Comparison of ENCODE assay signal across 8 cellular contexts in genomic region chr5:180803181-180804128, GRCh38. TPM values are rescaled to one million over a fixed set of nuclear protein-coding genes. Genes with fewer than 3 reads are reported as not detected.
DNase-seq lines count a peak whose midpoint lies in the region; ATAC-seq and TF ChIP-seq lines count a peak whose summit lies in the region.

No MANE protein-coding gene starts in this region.

- no peaks in the 10 kb centered on the region for H3K27me3 Mint-ChIP-seq in endodermal cell (ENCODE audit: insufficient read depth)

- peaks cover 10% of the 10 kb centered on the region for H3K36me3 ChIP-seq in endodermal cell (ENCODE audit: control insufficient read depth, insufficient read depth, low read length)

- ATAC-seq in GM21619 (IDR thresholded peaks at IDR 0.05; ENCODE audit: unreplicated experiment): peak; percentile 60

- peak overlapping the region; percentile 95 for H3K27ac Mint-ChIP-seq in endodermal cell

- peak overlapping the region; percentile 45 for H3K27ac ChIP-seq in endodermal cell (ENCODE audit: low read depth, low read length)

- peak overlapping the region; percentile 23 for H3K9ac ChIP-seq in endodermal cell (ENCODE audit: extremely low read depth, low read length, poor library complexity, severe bottlenecking)

- H3K9me3 ChIP-seq in endodermal cell (ENCODE audit: control insufficient read depth, low read length): no peaks in the 10 kb centered on the region

- H3K4me1 Mint-ChIP-seq in endodermal cell: peaks cover 60% of the 10 kb centered on the region

- H3K4me3 Mint-ChIP-seq in endodermal cell: peak overlapping the region; percentile 67

- peak overlapping the region; percentile 44 for H3K4me3 ChIP-seq in LNCaP clone FGC (ENCODE audit: low read depth, low read length)
- H3K4me3 ChIP-seq in endodermal cell (ENCODE audit: low read length): peak overlapping the region; percentile 56

- peaks cover 38% of the 10 kb centered on the region for H3K4me1 ChIP-seq in endodermal cell (ENCODE audit: control insufficient read depth, insufficient read depth, low read length)

- no peaks in the 10 kb centered on the region for H3K27me3 ChIP-seq in endodermal cell (ENCODE audit: control insufficient read depth, insufficient read depth, low read length, poor library complexity, severe bottlenecking)

- no peaks in the 10 kb centered on the region for H3K9me3 Mint-ChIP-seq in endodermal cell

- H3K36me3 Mint-ChIP-seq in endodermal cell (ENCODE audit: low read depth): peaks cover 41% of the 10 kb centered on the region

- DNase-seq in EL (peak; percentile 16), LNCaP clone FGC (ENCODE audit: low read depth) (no peak), endodermal cell (peak; percentile 86), myocyte (ENCODE audit: low read depth) (peak; percentile 67), NCI-H524 (lab: John Stamatoyannopoulos, UW) (no peak)
- DNase-seq in activated CD8-positive, alpha-beta memory T cell treated with anti-CD3 and anti-CD28 coated beads for 1 hour (ENCODE audit: extremely low read depth in 1 of 2, low read depth in 1 of 2): peak; percentile 53 to 72
- DNase-seq in stimulated activated naive CD4-positive, alpha-beta T cell (lab: John Stamatoyannopoulos, UW): peak; percentile 62 to 86 (median 77)

- TF ChIP-seq CTCF in LNCaP clone FGC (IDR thresholded peaks at IDR 0.05; ENCODE audit: control insufficient read depth, extremely low read depth, insufficient read depth) (no peak), endodermal cell (conservative IDR thresholded peaks at IDR 0.05) (peak; percentile 60)

- 62 to 85% methylated on average over 17 to 41 of the region's 41 CpGs for WGBS in endodermal cell (ENCODE audit: insufficient coverage in 1 of 2, insufficient read length in 1 of 2), 2 experiments

RNA-seq across cellular contexts. Expression of gene MGAT1, which starts 0.8 kb away (rescaled TPM):
- total RNA-seq in endodermal cell (100 to 1,000 TPM in 1 of 2 donors, 10 to 100 TPM in 1; 76.2 to 101 TPM), myocyte (120 and 152 TPM in 2 replicates)
- polyA plus RNA-seq in endodermal cell (2013, experiment 1 of 2): 58.9 TPM
- 55.0 TPM for polyA plus RNA-seq in endodermal cell (2013, experiment 2 of 2)
- 118 TPM for polyA plus RNA-seq in myocyte (2012)

RNA-seq across cellular contexts. Expression of gene ZFP62, which starts 57.6 kb away (rescaled TPM):
- total RNA-seq in endodermal cell: 10 to 100 TPM; 37.3 to 44.6 TPM
- polyA plus RNA-seq in endodermal cell (2013, experiment 1 of 2): 43.3 TPM
- polyA plus RNA-seq in endodermal cell (2013, experiment 2 of 2): 36.4 TPM
- 12.9 and 20.1 TPM in 2 replicates for total RNA-seq in myocyte
- 13.6 TPM for polyA plus RNA-seq in myocyte (2012)

Comparison
In these comparisons a context has a peak if more than half of its experiments do, and no peak if none do; other contexts are left out.
1. DNase-seq: peak in EL (single experiment), activated CD8-positive, alpha-beta memory T cell treated with anti-CD3 and anti-CD28 coated beads for 1 hour (2 of 2), endodermal cell (single experiment), myocyte (single experiment) and stimulated activated naive CD4-positive, alpha-beta T cell (6 of 6); none in LNCaP clone FGC (single experiment) and NCI-H524 (0 of 2).